1 cellular context compared by ENCODE assay signal in the genomic region with DNA sequence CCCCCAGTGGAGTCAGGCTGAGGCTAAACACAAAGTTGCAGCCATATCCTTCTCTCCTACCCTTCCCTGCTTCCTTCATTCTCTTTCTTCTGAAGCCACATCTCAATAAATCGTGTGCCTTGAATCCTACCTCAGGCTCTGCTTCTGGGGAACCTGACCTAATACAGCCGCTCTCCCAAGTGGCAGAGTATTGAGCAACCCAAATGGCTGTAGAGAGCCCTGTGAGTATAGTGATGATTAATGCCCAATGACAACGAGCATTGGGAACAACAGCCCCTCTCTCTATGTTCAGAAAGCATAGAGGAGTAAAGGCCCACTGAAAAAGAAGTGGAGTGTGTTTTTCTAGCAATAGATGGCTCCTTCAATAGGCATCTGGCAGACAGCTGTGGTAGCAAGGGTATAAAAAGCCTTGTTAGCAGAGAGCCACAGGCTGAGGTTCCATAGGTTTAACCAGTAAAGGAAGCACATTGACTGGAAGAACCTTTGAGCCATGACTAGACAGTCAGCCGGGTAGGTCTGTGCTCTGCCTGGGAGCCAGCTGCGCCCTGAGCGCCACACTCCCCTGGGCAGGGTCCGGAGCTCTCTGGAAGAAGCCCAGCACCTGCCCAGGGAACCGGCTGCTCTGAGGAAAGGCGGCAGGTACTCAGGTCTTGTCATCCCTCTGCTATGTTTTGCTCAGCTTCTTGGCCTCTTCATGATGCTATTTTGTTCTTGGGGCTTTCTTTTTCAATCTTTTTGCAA.
TF ChIP-seq lines count a peak whose summit lies in the region.

No MANE protein-coding gene starts in this region.

TF ChIP-seq in H1, 55 proteins besides CTCF, POLR2A, EP300 and RAD21:
- TF ChIP-seq HDAC6 (IDR thresholded peaks at IDR 0.05; ENCODE audit: low read depth, low read length) (no peak), RNF2 (IDR thresholded peaks at IDR 0.05; ENCODE audit: borderline replicate concordance, low read depth, low read length, missing control alignments, poor library complexity, severe bottlenecking) (no peak), ZNF274 (IDR thresholded peaks at IDR 0.05; ENCODE audit: borderline replicate concordance, extremely low read depth, low read length) (no peak), HDAC2 (IDR thresholded peaks at IDR 0.05; ENCODE audit: borderline replicate concordance in 1 of 2, low read depth in 2 of 2, low read length in 2 of 2) (no peak), RBBP5 (IDR thresholded peaks at IDR 0.05; ENCODE audit: borderline replicate concordance, low read depth, low read length) (no peak), EGR1 (IDR thresholded peaks at IDR 0.05; ENCODE audit: borderline replicate concordance, low read depth, low read length) (no peak), CEBPB (IDR thresholded peaks at IDR 0.05; ENCODE audit: low read depth, low read length) (no peak)
